Comparison of ENCODE assay signal across 12 cellular contexts in the genomic region with DNA sequence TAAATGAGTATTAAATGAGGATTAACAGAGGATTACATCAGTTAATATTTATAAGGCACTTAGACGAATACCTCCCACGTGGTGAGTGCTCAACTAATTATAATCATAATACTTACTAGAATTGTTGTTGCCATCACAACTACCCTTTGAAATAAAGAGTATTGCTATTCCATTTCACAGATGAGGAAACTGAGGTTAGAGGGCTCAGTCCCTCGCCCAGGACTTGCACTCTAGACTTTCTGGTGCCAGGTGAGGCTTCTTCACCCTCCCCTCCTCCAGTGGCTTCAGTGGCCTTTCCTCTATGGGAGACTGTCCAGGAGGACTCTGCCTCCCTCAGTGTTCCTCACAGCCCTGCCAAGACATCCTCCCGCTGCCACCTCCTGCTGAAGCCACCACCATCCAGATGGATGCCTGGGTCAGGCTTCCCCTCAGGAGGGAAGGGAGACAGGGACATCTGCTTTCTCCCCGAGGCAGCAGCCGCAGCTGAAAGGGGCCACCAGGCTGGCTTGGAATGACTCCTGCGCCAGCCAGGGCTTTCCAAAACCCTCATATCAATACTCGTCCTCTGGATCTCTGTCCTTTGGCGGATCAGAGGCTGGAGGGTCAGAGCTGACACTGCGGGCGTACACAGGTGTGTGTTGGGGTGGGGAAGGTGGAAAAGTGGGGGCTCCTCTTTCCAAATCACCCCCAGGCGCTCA.
DNase-seq lines count a peak whose midpoint lies in the region; ATAC-seq, FAIRE-seq and TF ChIP-seq lines count a peak whose summit lies in the region.
"Had no signal": no experiment of that assay in that cellular context is flagged by ENCODE, and none has a peak within 500 bp of the region (broad histone marks: within the 10 kb centered on the region; RNA-seq: fewer than 3 reads in every experiment).

No MANE protein-coding gene starts in this region.

- no peaks in the 10 kb centered on the region for H3K36me3 Mint-ChIP-seq in MCF 10A (ENCODE audit: insufficient read depth, unreplicated experiment)
- H3K36me3 Mint-ChIP-seq in endothelial cell (ENCODE audit: low read depth, unreplicated experiment): no peaks in the 10 kb centered on the region
- no peaks in the 10 kb centered on the region for H3K36me3 Mint-ChIP-seq in nephron progenitor cell (ENCODE audit: low read depth)
- H3K36me3 Mint-ChIP-seq: CD14-positive monocyte had no signal

- FAIRE-seq in urothelium cell line (lab: Jason Lieb, UNC): no peak
- FAIRE-seq: frontal cortex had no signal

- no peaks in the 10 kb centered on the region for H3K9me3 ChIP-seq in breast epithelium

- no peaks in the 10 kb centered on the region for H3K4me1 Mint-ChIP-seq in MCF 10A (ENCODE audit: insufficient read depth, unreplicated experiment)
- H3K4me1 Mint-ChIP-seq in endothelial cell (ENCODE audit: unreplicated experiment): peaks cover 3% of the 10 kb centered on the region
- peaks cover 82% of the 10 kb centered on the region for H3K4me1 Mint-ChIP-seq in nephron progenitor cell
- H3K4me1 Mint-ChIP-seq: activated naive CD8-positive, alpha-beta T cell treated with anti-CD3 and anti-CD28 coated beads, Interleukin-2, amount 50 U/mL, for 24 hours; CD14-positive monocyte had no signal

- TF ChIP-seq CTCF in breast epithelium (IDR thresholded peaks at IDR 0.05): no peak
- TF ChIP-seq CTCF in MCF 10A (IDR thresholded peaks at IDR 0.05; ENCODE audit: unreplicated experiment): no peak
- TF ChIP-seq CTCF in endothelial cell (IDR thresholded peaks at IDR 0.05; ENCODE audit: unreplicated experiment): no peak
- TF ChIP-seq CTCF in nephron progenitor cell (IDR thresholded peaks at IDR 0.05): no peak

- no peaks in the 10 kb centered on the region for H3K4me1 ChIP-seq in breast epithelium

- no peaks in the 10 kb centered on the region for H3K27me3 Mint-ChIP-seq in MCF 10A (ENCODE audit: insufficient read depth, unreplicated experiment)
- no peaks in the 10 kb centered on the region for H3K27me3 Mint-ChIP-seq in endothelial cell (ENCODE audit: unreplicated experiment)
- peaks cover 6% of the 10 kb centered on the region for H3K27me3 Mint-ChIP-seq in nephron progenitor cell (ENCODE audit: low read depth, poor library complexity)

- H3K9me3 Mint-ChIP-seq in MCF 10A (ENCODE audit: unreplicated experiment): peaks cover 55% of the 10 kb centered on the region
- no peaks in the 10 kb centered on the region for H3K9me3 Mint-ChIP-seq in endothelial cell (ENCODE audit: unreplicated experiment)
- no peaks in the 10 kb centered on the region for H3K9me3 Mint-ChIP-seq in nephron progenitor cell
- H3K9me3 Mint-ChIP-seq: activated naive CD8-positive, alpha-beta T cell treated with anti-CD3 and anti-CD28 coated beads, Interleukin-2, amount 50 U/mL, for 24 hours had no signal

- peak overlapping the region; percentile 31 to 71 (median 55) for H3K4me3 ChIP-seq in breast epithelium

- POLR2A ChIA-PET in MCF 10A (lab: Yijun Ruan, JAX): no interaction called here

- no TSS peak for BruUV-seq in MCF 10A (replicated peaks; lab: Mats Ljungman, UMichigan)

- H3K27me3 ChIP-seq in breast epithelium: no peaks in the 10 kb centered on the region

- CTCF ChIA-PET in MCF 10A (lab: Yijun Ruan, JAX): no interaction called here

- no peak for ATAC-seq in GM21390 (IDR thresholded peaks at IDR 0.05; ENCODE audit: unreplicated experiment)
- ATAC-seq: activated naive CD8-positive, alpha-beta T cell treated with anti-CD3 and anti-CD28 coated beads, Interleukin-2, amount 50 U/mL, for 24 hours had no signal

- no peak for TF ChIP-seq POLR2A in breast epithelium (IDR thresholded peaks at IDR 0.05)

- no peaks in the 10 kb centered on the region for H3K36me3 ChIP-seq in breast epithelium

- DNase-seq in breast epithelium (ENCODE audit: low spot score in 2 of 2) (no peak), MCF 10A (ENCODE audit: unreplicated experiment) (no peak), endothelial cell (ENCODE audit: low spot score) (no peak), nephron progenitor cell (peak; percentile 34), urothelium cell line (ENCODE audit: low spot score) (peak; percentile 43), NCI-H1930 (lab: John Stamatoyannopoulos, UW) (no peak), GOT3 (lab: John Stamatoyannopoulos, UW) (no peak)
- DNase-seq: activated CD4-positive, alpha-beta T cell treated with anti-CD3 and anti-CD28 coated beads for 1 hour; activated naive CD8-positive, alpha-beta T cell treated with anti-CD3 and anti-CD28 coated beads, Interleukin-2, amount 50 U/mL, for 24 hours had no signal

- H3K27ac ChIP-seq in breast epithelium: peak overlapping the region; percentile 75 to 85

- H3K4me3 Mint-ChIP-seq in MCF 10A (ENCODE audit: unreplicated experiment) (no peak overlapping the region), endothelial cell (ENCODE audit: unreplicated experiment) (no peak overlapping the region), nephron progenitor cell (peak overlapping the region; percentile 91)
- H3K4me3 Mint-ChIP-seq: activated naive CD8-positive, alpha-beta T cell treated with anti-CD3 and anti-CD28 coated beads, Interleukin-2, amount 50 U/mL, for 24 hours had no signal

- intact Hi-C loops in breast epithelium (cut with DNase I; ENCODE audit: low total_unique reads): no loop called here
- intact Hi-C loops in MCF 10A (cut with micrococcal nuclease): no loop called here

- no peak overlapping the region for H3K27ac Mint-ChIP-seq in MCF 10A (ENCODE audit: low read depth, unreplicated experiment)
- H3K27ac Mint-ChIP-seq in endothelial cell (ENCODE audit: unreplicated experiment): peak overlapping the region; percentile 13
- no peak overlapping the region for H3K27ac Mint-ChIP-seq in nephron progenitor cell
- H3K27ac Mint-ChIP-seq: activated naive CD8-positive, alpha-beta T cell treated with anti-CD3 and anti-CD28 coated beads, Interleukin-2, amount 50 U/mL, for 24 hours; CD14-positive monocyte had no signal

Comparison
In these comparisons a context has a peak if more than half of its experiments do, and no peak if none do; other contexts are left out.
1. DNase-seq: peak in nephron progenitor cell (single experiment) and urothelium cell line (single experiment); none in breast epithelium (0 of 2), MCF 10A (single experiment), endothelial cell (single experiment), NCI-H1930 (0 of 2) and GOT3 (single experiment).